Comparison of ENCODE assay signal across 30 cellular contexts in genomic region chr13:41954226-41954625, GRCh38.
"Had no signal": no experiment of that assay in that cellular context is flagged by ENCODE, and none has a peak within 500 bp of the region (broad histone marks: within the 10 kb centered on the region; RNA-seq: fewer than 3 reads in every experiment).

No MANE protein-coding gene starts in this region.

- H3K4me3 ChIP-seq: ascending aorta, body of pancreas, SK-N-MC had no signal

- H3K27ac ChIP-seq: ascending aorta, body of pancreas, SK-N-MC had no signal

- FAIRE-seq: bronchial epithelial cell, TTC549 had no signal

- H3K9me3 ChIP-seq: ascending aorta, body of pancreas had no signal

- H3K9me3 Mint-ChIP-seq: activated CD4-positive, alpha-beta memory T cell treated with anti-CD3 and anti-CD28 coated beads, Interleukin-2, amount 10 ng/mL, durations not matched to agents 7 days and 5 days; activated CD4-positive, alpha-beta T cell treated with anti-CD3 and anti-CD28 coated beads, Interleukin-2, amount 10 ng/mL, durations not matched to agents 7 days and 5 days; activated naive CD8-positive, alpha-beta T cell treated with anti-CD3 and anti-CD28 coated beads, Interleukin-2, amount 50 U/mL, for 24 hours; T-cell had no signal

- H3K27ac Mint-ChIP-seq: activated B cell treated with CpG ODN at 0.5 μM for 24 hours; activated CD4-positive, alpha-beta memory T cell treated with anti-CD3 and anti-CD28 coated beads, Interleukin-2, amount 10 ng/mL, durations not matched to agents 7 days and 5 days; activated CD4-positive, alpha-beta T cell treated with anti-CD3 and anti-CD28 coated beads, Interleukin-2, amount 10 ng/mL, durations not matched to agents 7 days and 5 days; activated naive CD4-positive, alpha-beta T cell treated with anti-CD3 and anti-CD28 coated beads, Interleukin-2, amount 50 U/mL, for 72 hours; activated naive CD8-positive, alpha-beta T cell treated with anti-CD3 and anti-CD28 coated beads, Interleukin-2, amount 50 U/mL, for 24 hours; T-cell had no signal

- H3K4me1 ChIP-seq: ascending aorta had no signal

- H3K4me3 Mint-ChIP-seq: activated B cell treated with CpG ODN at 0.5 μM for 24 hours; activated CD4-positive, alpha-beta memory T cell treated with anti-CD3 and anti-CD28 coated beads, Interleukin-2, amount 10 ng/mL, durations not matched to agents 7 days and 5 days; activated CD4-positive, alpha-beta T cell treated with anti-CD3 and anti-CD28 coated beads, Interleukin-2, amount 10 ng/mL, durations not matched to agents 7 days and 5 days; activated naive CD8-positive, alpha-beta T cell treated with anti-CD3 and anti-CD28 coated beads, Interleukin-2, amount 50 U/mL, for 24 hours; T-cell had no signal

- DNase-seq: activated B cell treated with CpG ODN at 0.5 μM for 24 hours; activated CD4-positive, alpha-beta memory T cell treated with anti-CD3 and anti-CD28 coated beads, Interleukin-2, amount 10 ng/mL, durations not matched to agents 7 days and 5 days; activated CD4-positive, alpha-beta T cell treated with anti-CD3 and anti-CD28 coated beads for 1 hour; activated CD4-positive, alpha-beta T cell treated with anti-CD3 and anti-CD28 coated beads, Interleukin-2, amount 10 ng/mL, durations not matched to agents 7 days and 5 days; activated naive CD8-positive, alpha-beta T cell treated with anti-CD3 and anti-CD28 coated beads, Interleukin-2, amount 50 U/mL, for 24 hours; activated T-cell treated with anti-CD3 and anti-CD28 coated beads, Interleukin-2, amount 50 U/mL, for 48 hours; amniotic stem cell; body of pancreas; central memory CD4-positive, alpha-beta T cell; Karpas-422; MM.1S; NCI-H1105; NCI-H1436; NCI-H1694 treated with DMSO at 0.1 percent for 48 hours; NCI-H2029 treated with DMSO at 0.1 percent for 48 hours; NCI-H345; NCI-H510A; NCI-H526 treated with DMSO at 0.1 percent for 48 hours; NCI-H82; RPMI8226; T-cell; T-helper 2 cell; T1000 had no signal

- ATAC-seq: activated naive CD4-positive, alpha-beta T cell treated with anti-CD3 and anti-CD28 coated beads, Interleukin-2, amount 50 U/mL, for 72 hours; activated naive CD8-positive, alpha-beta T cell treated with anti-CD3 and anti-CD28 coated beads, Interleukin-2, amount 50 U/mL, for 24 hours; body of pancreas; Panc1; Right ventricle myocardium inferior; T-cell had no signal

- H3K27me3 ChIP-seq: ascending aorta, body of pancreas had no signal

- H3K27me3 Mint-ChIP-seq: activated B cell treated with CpG ODN at 0.5 μM for 24 hours; activated CD4-positive, alpha-beta memory T cell treated with anti-CD3 and anti-CD28 coated beads, Interleukin-2, amount 10 ng/mL, durations not matched to agents 7 days and 5 days; activated CD4-positive, alpha-beta T cell treated with anti-CD3 and anti-CD28 coated beads, Interleukin-2, amount 10 ng/mL, durations not matched to agents 7 days and 5 days; activated naive CD8-positive, alpha-beta T cell treated with anti-CD3 and anti-CD28 coated beads, Interleukin-2, amount 50 U/mL, for 24 hours; T-cell had no signal
